ENCODE assay signal across 8 cellular contexts in the genomic region with DNA sequence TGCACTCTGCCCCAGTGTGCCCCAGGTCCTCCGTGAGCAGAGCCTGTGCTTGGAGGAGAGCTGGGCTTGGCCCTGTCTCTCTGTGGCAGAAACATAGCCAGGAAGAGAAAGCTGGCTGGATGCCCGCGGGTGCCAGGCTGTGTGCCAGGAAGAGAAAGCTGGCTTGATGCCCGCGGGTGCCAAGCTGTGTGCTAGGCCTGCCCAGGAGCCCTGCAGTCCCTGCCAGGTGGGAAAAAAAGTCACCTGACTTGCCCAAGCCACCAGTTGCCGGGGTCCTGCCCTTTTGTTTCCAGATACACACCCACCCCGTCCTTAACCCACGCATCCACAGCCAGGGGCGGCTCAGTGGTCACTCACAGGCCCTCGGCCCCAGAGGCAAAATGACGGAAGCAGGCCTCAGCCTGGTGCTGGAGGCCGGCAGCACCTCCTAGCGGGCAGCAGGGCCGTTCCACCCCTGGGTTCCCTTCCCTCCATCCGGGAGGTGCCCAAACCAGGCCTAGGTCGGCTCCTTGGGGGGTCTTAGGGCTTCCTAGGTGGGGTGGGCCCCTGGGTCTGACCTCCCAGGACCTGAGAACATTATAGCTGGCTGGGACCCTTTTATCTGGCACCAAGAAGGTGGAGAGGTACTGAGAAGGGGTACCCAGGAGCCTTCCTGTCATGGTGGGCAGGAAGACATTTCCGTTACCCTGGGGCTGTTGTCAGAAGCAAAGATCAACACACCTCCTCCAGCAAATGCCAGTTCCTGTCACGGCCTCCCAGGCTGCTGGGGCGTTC. TPM values are rescaled to one million over a fixed set of nuclear protein-coding genes. Genes with fewer than 3 reads are reported as not detected.
DNase-seq lines count a peak whose midpoint lies in the region; ATAC-seq and TF ChIP-seq lines count a peak whose summit lies in the region.

No MANE protein-coding gene starts in this region.

- no peak for ATAC-seq in HG03565 (IDR thresholded peaks at IDR 0.05; ENCODE audit: unreplicated experiment)

- H3K27ac ChIP-seq in right atrium auricular region, result peak overlapping the region in 1 of 2 donors; percentile 10

- no peaks in the 10 kb centered on the region for H3K9me3 ChIP-seq in right atrium auricular region

- no peaks in the 10 kb centered on the region for H3K36me3 ChIP-seq in right atrium auricular region

- H3K4me3 ChIP-seq in right atrium auricular region, result no peak overlapping the region

- DNase-seq in activated gamma-delta T cell treated with Interleukin-2 at 50 U/mL for 16 hours (peak; percentile 66), activated gamma-delta T cell (lab: John Stamatoyannopoulos, UW) (no peak), RPMI7951 (ENCODE audit: low read depth) (peak; percentile 27), right atrium auricular region (ENCODE audit: low spot score) (peak; percentile 70), NCI-H2227 treated with DMSO at 0.1 percent for 48 hours (lab: John Stamatoyannopoulos, UW) (no peak)
- peak; percentile 57 for DNase-seq in activated naive CD4-positive, alpha-beta T cell treated with anti-CD3 and anti-CD28 coated beads, Interleukin-2, amount 50 U/mL, for 16 hours
- DNase-seq in stimulated activated CD4-positive, alpha-beta T cell treated with anti-CD3 and anti-CD28 coated beads, Interleukin-1b, Interleukin-23, amount 100 ng/mL, for 48 hours, result peak; percentile 56

- H3K27me3 ChIP-seq in right atrium auricular region, result no peaks in the 10 kb centered on the region

- peak in 1 of 2 donors; percentile 36 for TF ChIP-seq CTCF in right atrium auricular region (IDR thresholded peaks at IDR 0.05)

- H3K4me1 ChIP-seq in right atrium auricular region, result peaks cover 0 to 8% of the 10 kb centered on the region in 2 donors

RNA-seq across cellular contexts. Expression of gene ITGB2, which starts 9.1 kb away (rescaled TPM):
- total RNA-seq in RPMI7951 (2014; rRNA removed; shearing (Covaris generic)), result not detected in 2 replicates
- 10 to 100 TPM; 16.7 to 63.6 TPM for total RNA-seq in right atrium auricular region

RNA-seq across cellular contexts. Expression of gene SLX9, which starts 28.3 kb away (rescaled TPM):
- 9.0 and 17.0 TPM in 2 replicates for total RNA-seq in RPMI7951 (2014; rRNA removed; shearing (Covaris generic))
- 10 to 100 TPM; 15.9 to 18.8 TPM for total RNA-seq in right atrium auricular region

RNA-seq across cellular contexts. Expression of gene PTTG1IP, which starts 38.1 kb away (rescaled TPM):
- total RNA-seq in RPMI7951 (2014; rRNA removed; shearing (Covaris generic)), result 241 and 255 TPM in 2 replicates
- 100 to 1,000 TPM; 284 to 303 TPM for total RNA-seq in right atrium auricular region

Comparison
In these comparisons a context has a peak if more than half of its experiments do, and no peak if none do; other contexts are left out.
1. DNase-seq: peak in activated gamma-delta T cell treated with Interleukin-2 at 50 U/mL for 16 hours (single experiment), RPMI7951 (single experiment), activated naive CD4-positive, alpha-beta T cell treated with anti-CD3 and anti-CD28 coated beads, Interleukin-2, amount 50 U/mL, for 16 hours (single experiment), right atrium auricular region (single experiment) and stimulated activated CD4-positive, alpha-beta T cell treated with anti-CD3 and anti-CD28 coated beads, Interleukin-1b, Interleukin-23, amount 100 ng/mL, for 48 hours (single experiment); none in activated gamma-delta T cell (single experiment) and NCI-H2227 treated with DMSO at 0.1 percent for 48 hours (single experiment).
2. RNA of gene ITGB2, which starts 9.1 kb away (total RNA-seq): 16.7 to 63.6 TPM in right atrium auricular region; not detected in RPMI7951; every median in the first group is over 10 times any median in the second.